In genomic region chr15:38307251-38307650, GRCh38 we compare ENCODE assay signal across 14 cellular contexts. TPM values are rescaled to one million over a fixed set of nuclear protein-coding genes. Genes with fewer than 3 reads are reported as not detected.
"Had no signal": no experiment of that assay in that cellular context is flagged by ENCODE, and none has a peak within 500 bp of the region (broad histone marks: within the 10 kb centered on the region; RNA-seq: fewer than 3 reads in every experiment).

No MANE protein-coding gene starts in this region.

- H3K36me3 Mint-ChIP-seq: activated naive CD4-positive, alpha-beta T cell treated with anti-CD3 and anti-CD28 coated beads, Interleukin-2, amount 50 U/mL, for 24 hours had no signal

- H3K9me3 Mint-ChIP-seq: activated naive CD4-positive, alpha-beta T cell treated with anti-CD3 and anti-CD28 coated beads, Interleukin-2, amount 50 U/mL, for 24 hours; stimulated activated memory B cell treated with anti-CD40 and anti-IgM and Interleukin-4, amounts not matched to agents 10 μg/mL and 1 μg/mL and 100 μg/mL, for 72 hours had no signal

- H3K4me3 ChIP-seq: body of pancreas, esophagus muscularis mucosa, skin epidermis, tibial nerve had no signal

- H3K4me3 Mint-ChIP-seq: activated naive CD4-positive, alpha-beta T cell treated with anti-CD3 and anti-CD28 coated beads, Interleukin-2, amount 50 U/mL, for 24 hours; stimulated activated memory B cell treated with anti-CD40 and anti-IgM and Interleukin-4, amounts not matched to agents 10 μg/mL and 1 μg/mL and 100 μg/mL, for 72 hours had no signal

- H3K27me3 Mint-ChIP-seq: stimulated activated memory B cell treated with anti-CD40 and anti-IgM and Interleukin-4, amounts not matched to agents 10 μg/mL and 1 μg/mL and 100 μg/mL, for 72 hours had no signal

- ATAC-seq: body of pancreas; left lobe of liver; stimulated activated memory B cell treated with anti-CD40 and anti-IgM and Interleukin-4, amounts not matched to agents 10 μg/mL and 1 μg/mL and 100 μg/mL, for 72 hours had no signal

- H3K4me1 Mint-ChIP-seq: activated naive CD4-positive, alpha-beta T cell treated with anti-CD3 and anti-CD28 coated beads, Interleukin-2, amount 50 U/mL, for 24 hours had no signal

- H3K4me1 ChIP-seq: body of pancreas, parathyroid adenoma had no signal

- H3K27ac ChIP-seq: body of pancreas, esophagus muscularis mucosa, parathyroid adenoma, tibial nerve had no signal

- H3K9ac ChIP-seq: parathyroid adenoma had no signal

- H3K9me3 ChIP-seq: body of pancreas, esophagus muscularis mucosa, tibial nerve had no signal

- H3K27me3 ChIP-seq: body of pancreas, esophagus muscularis mucosa, tibial nerve had no signal

- H3K27ac Mint-ChIP-seq: activated naive CD4-positive, alpha-beta T cell treated with anti-CD3 and anti-CD28 coated beads, Interleukin-2, amount 50 U/mL, for 24 hours; stimulated activated memory B cell treated with anti-CD40 and anti-IgM and Interleukin-4, amounts not matched to agents 10 μg/mL and 1 μg/mL and 100 μg/mL, for 72 hours had no signal

- DNase-seq: activated CD4-positive, alpha-beta T cell treated with anti-CD3 and anti-CD28 coated beads, Interleukin-2, amount 50 U/mL, for 4 hours; activated CD4-positive, CD25-positive, alpha-beta regulatory T cell treated with anti-CD3 and anti-CD28 coated beads, Interleukin-2, amount 50 U/mL, for 72 hours; activated T-cell treated with anti-CD3 and anti-CD28 coated beads, Interleukin-2, amount 50 U/mL, for 1 hour; body of pancreas; glutamatergic neuron; mesenchymal stem cell had no signal

- H2AFZ ChIP-seq: parathyroid adenoma had no signal

RNA-seq across cellular contexts. Expression of gene SPRED1, which starts 54.6 kb away (rescaled TPM):
- total RNA-seq: T-helper 2 cell treated with Interferon-gamma antibody and Interleukin-4, amounts not matched to agents 100 ng/mL and 5 ng/mL, for 36 hours had no signal
